22 cellular contexts compared by ENCODE assay signal in genomic region chr11:64220271-64220670, GRCh38. TPM values are rescaled to one million over a fixed set of nuclear protein-coding genes. Genes with fewer than 3 reads are reported as not detected.
DNase-seq lines count a peak whose midpoint lies in the region; TF ChIP-seq lines count a peak whose summit lies in the region.
"Had no signal": no experiment of that assay in that cellular context is flagged by ENCODE, and none has a peak within 500 bp of the region (broad histone marks: within the 10 kb centered on the region; RNA-seq: fewer than 3 reads in every experiment).

No MANE protein-coding gene starts in this region.

- no peak overlapping the region for H3K4me3 Mint-ChIP-seq in chondrocyte (ENCODE audit: unreplicated experiment)
- H3K4me3 Mint-ChIP-seq: CD4-positive, alpha-beta T cell; H9; HFFc6 had no signal

- H3K9ac ChIP-seq in neuronal stem cell (ENCODE audit: low read depth, low read length, poor library complexity) = peak overlapping the region; percentile 50
- H3K9ac ChIP-seq: BLaER1, GM23248 had no signal

- H2BK12ac ChIP-seq in neuronal stem cell (ENCODE audit: low read length) = no peak overlapping the region

- TF ChIP-seq POLR2A in GM18526 (IDR thresholded peaks at IDR 0.05; ENCODE audit: extremely low read depth, insufficient read length) = peak; percentile 5

- peaks cover 3 to 5% of the 10 kb centered on the region in 2 donors for H3K4me1 ChIP-seq in neuronal stem cell (ENCODE audit: control insufficient read depth in 2 of 2, insufficient read depth in 1 of 2, low read depth in 1 of 2, low read length in 2 of 2)

- no peak overlapping the region for H2BK5ac ChIP-seq in neuronal stem cell (ENCODE audit: low read length)

- H3K4me3 ChIP-seq in neuronal stem cell (ENCODE audit: low read length in 2 of 2) = no peak overlapping the region
- H3K4me3 ChIP-seq: BLaER1, GM23248 had no signal

- no peak overlapping the region for H3K23ac ChIP-seq in neuronal stem cell (ENCODE audit: low read depth, low read length, poor library complexity)

- no peak overlapping the region for H2BK120ac ChIP-seq in neuronal stem cell (ENCODE audit: low read depth, low read length)

- no peaks in the 10 kb centered on the region for H3K9me3 ChIP-seq in neuronal stem cell (replicated peaks in 1 of 2; ENCODE audit: control insufficient read depth in 2 of 2, insufficient read depth in 1 of 2, low read depth in 1 of 2, low read length in 2 of 2)
- H3K9me3 ChIP-seq: BLaER1, Caco-2 had no signal

- no peak overlapping the region for H4K91ac ChIP-seq in neuronal stem cell (ENCODE audit: low read depth, low read length, poor library complexity)

- no peak overlapping the region for H3K18ac ChIP-seq in neuronal stem cell (ENCODE audit: low read length)

- no peak overlapping the region for H2AFZ ChIP-seq in neuronal stem cell (ENCODE audit: low read length)
- H2AFZ ChIP-seq: GM23248 had no signal

- TF ChIP-seq CTCF in chondrocyte (IDR thresholded peaks at IDR 0.05) = no peak

- DNase-seq in chondrocyte (ENCODE audit: low spot score) (peak; percentile 90), neuronal stem cell (ENCODE audit: low spot score) (no peak), NCI-H1092 (lab: John Stamatoyannopoulos, UW) (no peak)
- no peak for DNase-seq in activated naive CD4-positive, alpha-beta T cell (lab: John Stamatoyannopoulos, UW)
- DNase-seq: ACHN; CD4-positive, alpha-beta T cell; DMS 273 treated with DMSO at 0.1 percent for 48 hours; DMS79 treated with DMSO at 0.1 percent for 48 hours; GM23248; H9; HFFc6; Kasumi-1; NCI-H1417; NCI-H1694 treated with DMSO at 0.1 percent for 48 hours; NCI-H2081 treated with DMSO at 0.1 percent for 48 hours; NCI-H2171 treated with DMSO at 0.1 percent for 48 hours; NCI-H524 treated with DMSO at 0.1 percent for 48 hours; OCI-M1; Right ventricle myocardium superior had no signal

- no peak overlapping the region for H3K27ac Mint-ChIP-seq in chondrocyte (ENCODE audit: unreplicated experiment)
- H3K27ac Mint-ChIP-seq: CD4-positive, alpha-beta T cell; HFFc6 had no signal

- WGBS in neuronal stem cell (ENCODE audit: extremely low coverage in 2 of 2, insufficient read length in 2 of 2, insufficient replicate concordance in 1 of 2), 2 donors = no CpG with 5 or more reads among the region's 17 CpGs

- H3K27ac ChIP-seq in neuronal stem cell (replicated peaks; ENCODE audit: low read length) = no peak overlapping the region
- H3K27ac ChIP-seq: GM23248 had no signal

- H3K27me3 Mint-ChIP-seq in chondrocyte (ENCODE audit: low read depth) = no peaks in the 10 kb centered on the region
- H3K27me3 Mint-ChIP-seq: CD4-positive, alpha-beta T cell had no signal

- H3K4me2 ChIP-seq in neuronal stem cell (ENCODE audit: insufficient read depth, low read length, poor library complexity, severe bottlenecking) = no peak overlapping the region
- H3K4me2 ChIP-seq: BLaER1 had no signal

- no peak overlapping the region for H2AK5ac ChIP-seq in neuronal stem cell (ENCODE audit: low read depth, low read length)

- peaks cover 10 to 27% of the 10 kb centered on the region in 2 donors for H3K36me3 ChIP-seq in neuronal stem cell (replicated peaks in 1 of 2; ENCODE audit: control insufficient read depth in 2 of 2, insufficient read depth in 2 of 2, low read length in 2 of 2)

- no peak overlapping the region for H3K4ac ChIP-seq in neuronal stem cell (ENCODE audit: low read length)

- H3K27me3 ChIP-seq in neuronal stem cell (ENCODE audit: control insufficient read depth in 3 of 3, insufficient read depth in 3 of 3, low read depth in 1 of 3, low read length in 3 of 3) = no peaks in the 10 kb centered on the region
- H3K27me3 ChIP-seq: BLaER1 had no signal

- H2BK15ac ChIP-seq in neuronal stem cell (ENCODE audit: low read length) = no peak overlapping the region

- no peaks in the 10 kb centered on the region for H3K36me3 Mint-ChIP-seq in chondrocyte (ENCODE audit: low read depth)

- no peaks in the 10 kb centered on the region for H3K9me3 Mint-ChIP-seq in chondrocyte (ENCODE audit: low read depth)
- H3K9me3 Mint-ChIP-seq: CD4-positive, alpha-beta T cell; H9; HFFc6 had no signal

- H3K79me1 ChIP-seq in neuronal stem cell (ENCODE audit: low read depth, low read length) = peaks cover 4% of the 10 kb centered on the region

- H3K4me1 Mint-ChIP-seq in chondrocyte (ENCODE audit: low read depth) = peaks cover 12% of the 10 kb centered on the region

- no peak overlapping the region for H4K8ac ChIP-seq in neuronal stem cell (ENCODE audit: low read depth, low read length)

- H3K14ac ChIP-seq in neuronal stem cell (ENCODE audit: low read length) = no peak overlapping the region

RNA-seq across cellular contexts. Expression of gene TRPT1, which starts 5.7 kb away (rescaled TPM):
- total RNA-seq in chondrocyte = 37.9 to 45.7 TPM (median 42.2 TPM) in 3 replicates
- 53.3 TPM for polyA plus RNA-seq in neuronal stem cell (2013, experiment 1 of 2)
- 53.3 TPM for polyA plus RNA-seq in neuronal stem cell (2013, experiment 2 of 2)

RNA-seq across cellular contexts. Expression of gene NUDT22, which starts 5.8 kb away (rescaled TPM):
- total RNA-seq in chondrocyte = 42.1 to 56.6 TPM (median 49.9 TPM) in 3 replicates
- polyA plus RNA-seq in neuronal stem cell (2013, experiment 1 of 2) = 30.8 TPM
- polyA plus RNA-seq in neuronal stem cell (2013, experiment 2 of 2) = 29.4 TPM

RNA-seq across cellular contexts. Expression of gene DNAJC4, which starts 10.1 kb away (rescaled TPM):
- 27.0 to 31.6 TPM (median 28.9 TPM) in 3 replicates for total RNA-seq in chondrocyte
- polyA plus RNA-seq in neuronal stem cell (2013, experiment 1 of 2) = 29.4 TPM
- polyA plus RNA-seq in neuronal stem cell (2013, experiment 2 of 2) = 29.4 TPM

RNA-seq across cellular contexts. Expression of gene FERMT3, which starts 13.8 kb away (rescaled TPM):
- total RNA-seq in chondrocyte = 1.0 to 1.5 TPM (median 1.5 TPM) in 3 replicates
- polyA plus RNA-seq in neuronal stem cell (2013, experiment 1 of 2) = 0.32 TPM
- 0.44 TPM for polyA plus RNA-seq in neuronal stem cell (2013, experiment 2 of 2)

RNA-seq across cellular contexts. Expression of gene VEGFB, which starts 14.1 kb away (rescaled TPM):
- total RNA-seq in chondrocyte = 165 to 209 TPM (median 168 TPM) in 3 replicates
- polyA plus RNA-seq in neuronal stem cell (2013, experiment 1 of 2) = 35.4 TPM
- 32.3 TPM for polyA plus RNA-seq in neuronal stem cell (2013, experiment 2 of 2)
